8 cellular contexts compared by ENCODE assay signal in the genomic region with DNA sequence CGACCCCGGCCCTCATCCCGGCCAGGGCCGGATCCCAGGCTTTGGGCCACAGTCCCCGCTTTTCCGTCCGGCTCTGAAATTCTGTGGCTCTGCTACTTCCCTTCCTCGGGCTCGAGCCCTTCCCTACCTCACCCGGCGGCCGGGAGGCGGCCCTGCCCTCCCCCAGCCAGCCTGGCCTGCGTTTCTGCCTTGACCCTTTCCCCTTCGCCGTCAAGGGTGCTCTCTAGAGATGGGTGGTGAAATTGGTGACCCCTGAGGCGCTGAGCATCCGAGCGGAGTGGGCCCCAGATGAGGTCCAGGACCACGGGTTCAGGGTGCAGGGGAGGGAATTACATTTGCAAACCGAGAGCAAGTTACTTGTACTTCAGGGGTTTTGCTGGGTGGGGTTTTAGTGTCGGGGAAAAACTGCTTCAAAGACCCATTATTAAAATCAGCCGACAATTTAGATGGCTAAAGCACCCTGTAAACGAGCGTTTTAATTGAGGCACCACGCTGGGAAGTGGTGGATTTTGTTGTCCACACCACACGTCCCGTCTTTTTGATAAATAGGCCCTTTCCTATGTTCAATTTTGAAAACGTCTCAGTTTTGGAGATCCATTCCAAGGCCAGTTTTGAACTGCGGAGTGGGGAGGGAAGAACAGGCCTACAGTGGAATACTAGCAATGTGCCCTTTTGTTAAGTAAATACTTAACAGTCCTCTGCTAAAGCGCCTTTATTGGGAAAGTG. TPM values are rescaled to one million over a fixed set of nuclear protein-coding genes. Genes with fewer than 3 reads are reported as not detected.
DNase-seq lines count a peak whose midpoint lies in the region; ATAC-seq and TF ChIP-seq lines count a peak whose summit lies in the region.

No MANE protein-coding gene starts in this region.

- peaks cover 25% of the 10 kb centered on the region for H3K9me3 Mint-ChIP-seq in activated T-cell treated with anti-CD3 and anti-CD28 coated beads, Interleukin-2, amount 50 U/mL, for 24 hours
- peaks cover 20 to 24% of the 10 kb centered on the region in 2 donors for H3K9me3 Mint-ChIP-seq in activated naive CD4-positive, alpha-beta T cell treated with anti-CD3 and anti-CD28 coated beads, Interleukin-2, amount 50 U/mL, for 72 hours

- H3K4me2 ChIP-seq in SU-DHL-6 (ENCODE audit: low read depth, low read length, poor library complexity, severe bottlenecking) (peak overlapping the region; percentile 83), hepatocyte (peak overlapping the region; percentile 82)

- peak overlapping the region; percentile 71 for H3K4me3 ChIP-seq in SU-DHL-6 (ENCODE audit: insufficient read depth, low read length, poor library complexity, severe bottlenecking)
- peak overlapping the region; percentile 50 for H3K4me3 ChIP-seq in hepatocyte
- H3K4me3 ChIP-seq in suprapubic skin, result peak overlapping the region; percentile 50

- H3K9me3 ChIP-seq in SU-DHL-6 (ENCODE audit: insufficient read depth, low read length) (no peaks in the 10 kb centered on the region), hepatocyte (ENCODE audit: low read depth) (no peaks in the 10 kb centered on the region), suprapubic skin (no peaks in the 10 kb centered on the region)

- H3K4me1 Mint-ChIP-seq in activated T-cell treated with anti-CD3 and anti-CD28 coated beads, Interleukin-2, amount 50 U/mL, for 24 hours (ENCODE audit: low read depth), result peaks cover 14% of the 10 kb centered on the region

- H3K4me1 ChIP-seq in hepatocyte (ENCODE audit: insufficient read depth), result peaks cover 19% of the 10 kb centered on the region
- peaks cover 64% of the 10 kb centered on the region for H3K4me1 ChIP-seq in suprapubic skin

- 12% methylated on average over 31 of the region's 31 CpGs for WGBS in hepatocyte (ENCODE audit: low lambda C conversion rate, missing lambda C conversion rate)
- WGBS in suprapubic skin, result 26% methylated on average over 29 of the region's 31 CpGs

- ATAC-seq in GM18907 (IDR thresholded peaks at IDR 0.05; ENCODE audit: unreplicated experiment), result no peak
- no peak for ATAC-seq in activated naive CD4-positive, alpha-beta T cell treated with anti-CD3 and anti-CD28 coated beads, Interleukin-2, amount 50 U/mL, for 72 hours

- peaks cover 5% of the 10 kb centered on the region; the same call in 1 of the 2 replicates for H3K79me2 ChIP-seq in SU-DHL-6 (ENCODE audit: insufficient read depth, low read length)
- peaks cover 53% of the 10 kb centered on the region for H3K79me2 ChIP-seq in hepatocyte

- H3K36me3 ChIP-seq in SU-DHL-6 (ENCODE audit: low read length), result no peaks in the 10 kb centered on the region
- H3K36me3 ChIP-seq in hepatocyte (replicated peaks; ENCODE audit: insufficient read depth, low read depth), result no peaks in the 10 kb centered on the region
- H3K36me3 ChIP-seq in suprapubic skin, result no peaks in the 10 kb centered on the region

- no peak for DNase-seq in activated T-cell treated with anti-CD3 and anti-CD28 coated beads, Interleukin-2, amount 50 U/mL, for 24 hours
- no peak for DNase-seq in activated T-cell treated with anti-CD3 and anti-CD28 coated beads for 4 hours
- no peak for DNase-seq in hepatocyte (ENCODE audit: low spot score)
- DNase-seq in suprapubic skin (ENCODE audit: low spot score in 2 of 2), result no peak
- no peak for DNase-seq in HPDE6-E6E7 (ENCODE audit: extremely low spot score)
- no peak for DNase-seq in activated naive CD4-positive, alpha-beta T cell treated with anti-CD3 and anti-CD28 coated beads, Interleukin-2, amount 50 U/mL, for 72 hours (ENCODE audit: low spot score in 2 of 2)

- TF ChIP-seq CTCF in SU-DHL-6 (IDR thresholded peaks at IDR 0.05; ENCODE audit: insufficient read depth, low read length, poor library complexity, severe bottlenecking) (no peak), hepatocyte (IDR thresholded peaks at IDR 0.05; ENCODE audit: poor library complexity) (no peak), suprapubic skin (IDR thresholded peaks at IDR 0.05) (no peak)

- H3K27me3 ChIP-seq in SU-DHL-6 (ENCODE audit: low read length) (no peaks in the 10 kb centered on the region), hepatocyte (peaks cover 63% of the 10 kb centered on the region), suprapubic skin (peaks cover 41% of the 10 kb centered on the region)

- H3K4me3 Mint-ChIP-seq in activated T-cell treated with anti-CD3 and anti-CD28 coated beads, Interleukin-2, amount 50 U/mL, for 24 hours, result peak overlapping the region; percentile 72

- H4K20me1 ChIP-seq in SU-DHL-6 (ENCODE audit: low read depth, low read length) (no peaks in the 10 kb centered on the region), hepatocyte (ENCODE audit: insufficient read depth, poor library complexity, severe bottlenecking) (no peaks in the 10 kb centered on the region)

- H3K9me2 ChIP-seq in SU-DHL-6 (replicated peaks; ENCODE audit: insufficient read depth, low read length), result no peaks in the 10 kb centered on the region
- H3K9me2 ChIP-seq in hepatocyte (replicated peaks; ENCODE audit: insufficient read depth), result no peaks in the 10 kb centered on the region

- peaks cover 83% of the 10 kb centered on the region for H3K27me3 Mint-ChIP-seq in activated T-cell treated with anti-CD3 and anti-CD28 coated beads, Interleukin-2, amount 50 U/mL, for 24 hours

- peak overlapping the region; percentile 49 for H2AFZ ChIP-seq in SU-DHL-6 (ENCODE audit: low read depth, low read length, severe bottlenecking)
- H2AFZ ChIP-seq in hepatocyte, result peak overlapping the region; percentile 65

- no peak overlapping the region for H3K27ac Mint-ChIP-seq in activated T-cell treated with anti-CD3 and anti-CD28 coated beads, Interleukin-2, amount 50 U/mL, for 24 hours
- H3K27ac Mint-ChIP-seq in activated naive CD4-positive, alpha-beta T cell treated with anti-CD3 and anti-CD28 coated beads, Interleukin-2, amount 50 U/mL, for 72 hours, result no peak overlapping the region

- peaks cover 8% of the 10 kb centered on the region for H3F3A ChIP-seq in SU-DHL-6 (ENCODE audit: insufficient read depth)

- TF ChIP-seq POLR2A in suprapubic skin (IDR thresholded peaks at IDR 0.05), result no peak

- peaks cover 7% of the 10 kb centered on the region for H3K36me3 Mint-ChIP-seq in activated T-cell treated with anti-CD3 and anti-CD28 coated beads, Interleukin-2, amount 50 U/mL, for 24 hours (ENCODE audit: low read depth)
- peaks cover 26 to 45% of the 10 kb centered on the region in 2 donors for H3K36me3 Mint-ChIP-seq in activated naive CD4-positive, alpha-beta T cell treated with anti-CD3 and anti-CD28 coated beads, Interleukin-2, amount 50 U/mL, for 72 hours

- H3K9ac ChIP-seq in SU-DHL-6 (ENCODE audit: low read length), result peak overlapping the region; percentile 78

- no peak for TF ChIP-seq EP300 in suprapubic skin (IDR thresholded peaks at IDR 0.05)

- peak overlapping the region; percentile 32 for H3K27ac ChIP-seq in SU-DHL-6 (ENCODE audit: low read depth, low read length)
- H3K27ac ChIP-seq in hepatocyte, result peak overlapping the region; percentile 83
- H3K27ac ChIP-seq in suprapubic skin, result peak overlapping the region; percentile 98

RNA-seq across cellular contexts. Expression of gene TFAP2A, which starts 9.9 kb away (rescaled TPM):
- 6.2 TPM in 2 replicates for total RNA-seq in hepatocyte
- polyA plus RNA-seq in hepatocyte, result 14.9 and 17.5 TPM in 2 replicates
- total RNA-seq in suprapubic skin, result 100 to 1,000 TPM in 1 of 4 donors, 10 to 100 TPM in 3; 86.7 to 135 (median 91.9) TPM
- total RNA-seq in activated naive CD4-positive, alpha-beta T cell treated with anti-CD3 and anti-CD28 coated beads, Interleukin-2, amount 50 U/mL, for 72 hours, result under 1 TPM in 1 of 2 donors, not detected in 1; 0.14 TPM

Comparison
In these comparisons a context has a peak if more than half of its experiments do, and no peak if none do; other contexts are left out.
1. H3K27ac ChIP-seq: peak in every context shown above with its lines; median percentile 98 in suprapubic skin; 83 in hepatocyte; 32 in SU-DHL-6.
2. RNA of gene TFAP2A, which starts 9.9 kb away (total RNA-seq): 86.7 to 135 TPM in suprapubic skin; 6.2 TPM in hepatocyte and 0.14 TPM in activated naive CD4-positive, alpha-beta T cell treated with anti-CD3 and anti-CD28 coated beads, Interleukin-2, amount 50 U/mL, for 72 hours; every median in the first group is over 10 times any median in the second.
3. Peak in every context shown above with its lines, with median percentiles within 50 percentile points of each other: H3K4me3 ChIP-seq.